19 cellular contexts compared by ENCODE assay signal in genomic region chr20:57282691-57283361, GRCh38. TPM values are rescaled to one million over a fixed set of nuclear protein-coding genes. Genes with fewer than 3 reads are reported as not detected.
DNase-seq lines count a peak whose midpoint lies in the region; ATAC-seq and TF ChIP-seq lines count a peak whose summit lies in the region.
"Had no signal": no experiment of that assay in that cellular context is flagged by ENCODE, and none has a peak within 500 bp of the region (broad histone marks: within the 10 kb centered on the region; RNA-seq: fewer than 3 reads in every experiment).

No MANE protein-coding gene starts in this region.

- H3K36me3 ChIP-seq in BE2C (no peaks in the 10 kb centered on the region), RWPE2 (ENCODE audit: low read depth) (no peaks in the 10 kb centered on the region)
- H3K36me3 ChIP-seq: tibial artery had no signal

- 0 out of 3 replicates have a peak, but pooled peaks have one; percentile 9 for ATAC-seq in RWPE2 (ENCODE audit: low read depth)
- ATAC-seq in T-helper 17 cell = no peak
- ATAC-seq in CD4-positive, alpha-beta T cell (ENCODE audit: poor library complexity) = no peak
- ATAC-seq: A549, left colon had no signal

- H3K36me3 Mint-ChIP-seq in neural crest cell (ENCODE audit: low read depth) (no peaks in the 10 kb centered on the region), T-helper 17 cell (ENCODE audit: low read depth) (peaks cover 2% of the 10 kb centered on the region)
- H3K36me3 Mint-ChIP-seq in CD4-positive, alpha-beta T cell (ENCODE audit: low read depth) = no peaks in the 10 kb centered on the region
- H3K36me3 Mint-ChIP-seq: activated naive CD8-positive, alpha-beta T cell had no signal

- H3K4me1 Mint-ChIP-seq in neural crest cell (peaks cover 59% of the 10 kb centered on the region), T-helper 17 cell (peaks cover 2% of the 10 kb centered on the region)
- no peaks in the 10 kb centered on the region for H3K4me1 Mint-ChIP-seq in CD4-positive, alpha-beta T cell (ENCODE audit: low read depth)
- H3K4me1 Mint-ChIP-seq: central memory CD8-positive, alpha-beta T cell had no signal

- DNase-seq in BE2C (no peak), RWPE2 (ENCODE audit: low spot score) (no peak), foreskin melanocyte (peak; percentile 68), neural crest cell (ENCODE audit: low read depth, low spot score) (peak; percentile 63), NCI-H1930 (lab: John Stamatoyannopoulos, UW) (no peak), T-helper 17 cell (no peak)
- no peak for DNase-seq in activated CD4-positive, alpha-beta T cell treated with anti-CD3 and anti-CD28 coated beads, Interleukin-2, amount 50 U/mL, for 4 hours
- DNase-seq in CD4-positive, alpha-beta T cell = no peak
- DNase-seq: activated CD4-positive, alpha-beta T cell treated with anti-CD3 and anti-CD28 coated beads for 48 hours; left colon; NCI-H82; stimulated activated CD4-positive, alpha-beta T cell treated with anti-CD3 and anti-CD28 coated beads, Interleukin-2, amount 100 ng/mL, for 24 hours; T-helper 9 cell; tibial artery had no signal

- H3K9me3 ChIP-seq in BE2C (no peaks in the 10 kb centered on the region), RWPE2 (ENCODE audit: severe bottlenecking) (no peaks in the 10 kb centered on the region), T-helper 17 cell (ENCODE audit: control insufficient read depth, low read length, poor library complexity, severe bottlenecking) (no peaks in the 10 kb centered on the region)
- no peaks in the 10 kb centered on the region for H3K9me3 ChIP-seq in CD4-positive, alpha-beta T cell (ENCODE audit: control insufficient read depth, low read length)
- H3K9me3 ChIP-seq: A549, tibial artery had no signal

- H3K4me3 ChIP-seq in BE2C (ENCODE audit: low read depth, low read length) (no peak overlapping the region), RWPE2 (ENCODE audit: severe bottlenecking) (no peak overlapping the region)
- H3K4me3 ChIP-seq: A549, tibial artery had no signal

- TF ChIP-seq CTCF in BE2C (IDR thresholded peaks at IDR 0.05; ENCODE audit: low read depth, low read length) (0 out of 2 replicates have a peak, but pooled peaks have one; percentile 1), RWPE2 (IDR thresholded peaks at IDR 0.05; ENCODE audit: poor library complexity, severe bottlenecking) (no peak), neural crest cell (conservative IDR thresholded peaks at IDR 0.05) (no peak)
- no peak for TF ChIP-seq CTCF in CD4-positive, alpha-beta T cell (IDR thresholded peaks at IDR 0.05)

- intact Hi-C loops in CD4-positive, alpha-beta T cell (cut with DNase I, micrococcal nuclease) = no loop called here

- no peak overlapping the region for H3K27ac ChIP-seq in RWPE2 (ENCODE audit: poor library complexity, severe bottlenecking)
- no peak overlapping the region for H3K27ac ChIP-seq in CD4-positive, alpha-beta T cell (ENCODE audit: low read depth, low read length)
- H3K27ac ChIP-seq: A549, tibial artery had no signal

- H3K4me1 ChIP-seq in BE2C (no peaks in the 10 kb centered on the region), RWPE2 (ENCODE audit: insufficient read depth, poor library complexity, severe bottlenecking) (no peaks in the 10 kb centered on the region)
- H3K4me1 ChIP-seq: A549, tibial artery had no signal

- H3K4me3 Mint-ChIP-seq in neural crest cell = peak overlapping the region; percentile 70
- H3K4me3 Mint-ChIP-seq in T-helper 17 cell = no peak overlapping the region
- no peak overlapping the region for H3K4me3 Mint-ChIP-seq in CD4-positive, alpha-beta T cell
- H3K4me3 Mint-ChIP-seq: activated naive CD8-positive, alpha-beta T cell; central memory CD8-positive, alpha-beta T cell had no signal

- CTCF ChIA-PET in CD4-positive, alpha-beta T cell (lab: Charles Lee) = no interaction called here

- POLR2A ChIA-PET in CD4-positive, alpha-beta T cell (lab: Charles Lee) = no interaction called here

- no peaks in the 10 kb centered on the region for H3K9me3 Mint-ChIP-seq in neural crest cell
- no peaks in the 10 kb centered on the region for H3K9me3 Mint-ChIP-seq in CD4-positive, alpha-beta T cell
- H3K9me3 Mint-ChIP-seq: central memory CD8-positive, alpha-beta T cell had no signal

- peaks cover 4% of the 10 kb centered on the region for H3K27me3 ChIP-seq in BE2C
- H3K27me3 ChIP-seq in RWPE2 (ENCODE audit: insufficient read depth, poor library complexity, severe bottlenecking) = peaks cover 94% of the 10 kb centered on the region
- H3K27me3 ChIP-seq in CD4-positive, alpha-beta T cell (ENCODE audit: control insufficient read depth, insufficient read depth, low read length) = peaks cover 15% of the 10 kb centered on the region

- H3K27me3 Mint-ChIP-seq in neural crest cell (ENCODE audit: low read depth) = no peaks in the 10 kb centered on the region
- H3K27me3 Mint-ChIP-seq in T-helper 17 cell = peaks cover 70% of the 10 kb centered on the region
- H3K27me3 Mint-ChIP-seq in CD4-positive, alpha-beta T cell = peaks cover 55% of the 10 kb centered on the region

- H3K27ac Mint-ChIP-seq in neural crest cell (ENCODE audit: unreplicated experiment) = peak overlapping the region; percentile 93
- no peak overlapping the region for H3K27ac Mint-ChIP-seq in T-helper 17 cell
- H3K27ac Mint-ChIP-seq in CD4-positive, alpha-beta T cell = no peak overlapping the region
- H3K27ac Mint-ChIP-seq: activated naive CD8-positive, alpha-beta T cell had no signal

RNA-seq across cellular contexts. Expression of gene BMP7, which starts 16.4 kb away (rescaled TPM):
- polyA plus RNA-seq in BE2C (2012; ENCODE audit: insufficient read depth, insufficient read length, low read depth) = 1.1 TPM
- total RNA-seq in neural crest cell = 13.8 and 14.5 TPM in 2 replicates
- total RNA-seq in T-helper 17 cell = not detected
- total RNA-seq in CD4-positive, alpha-beta T cell = not detected
- total RNA-seq: myocyte had no signal

RNA-seq across cellular contexts. Expression of gene SPO11, which starts 46.8 kb away (rescaled TPM):
- not detected for polyA plus RNA-seq in BE2C (2012; ENCODE audit: insufficient read depth, insufficient read length, low read depth)
- total RNA-seq in neural crest cell (not detected in 2 replicates), T-helper 17 cell (not detected)
- total RNA-seq in CD4-positive, alpha-beta T cell = not detected
- total RNA-seq: left colon, myocyte, renal cortical epithelial cell had no signal
- polyA plus RNA-seq: A549 had no signal

Comparison
In these comparisons a context has a peak if more than half of its experiments do, and no peak if none do; other contexts are left out.
1. DNase-seq: peak in foreskin melanocyte (single experiment) and neural crest cell (single experiment); none in BE2C (single experiment), RWPE2 (single experiment), NCI-H1930 (0 of 2), activated CD4-positive, alpha-beta T cell treated with anti-CD3 and anti-CD28 coated beads, Interleukin-2, amount 50 U/mL, for 4 hours (0 of 2), T-helper 17 cell (0 of 3) and CD4-positive, alpha-beta T cell (0 of 10).
2. RNA of gene BMP7, which starts 16.4 kb away (total RNA-seq): 13.8 to 14.5 TPM in neural crest cell; not detected in CD4-positive, alpha-beta T cell and not detected in T-helper 17 cell; every median in the first group is over 10 times any median in the second.